ENCODE assay signal across 16 cellular contexts in genomic region chr20:58340853-58341252, GRCh38. TPM values are rescaled to one million over a fixed set of nuclear protein-coding genes. Genes with fewer than 3 reads are reported as not detected.
DNase-seq lines count a peak whose midpoint lies in the region; ATAC-seq and TF ChIP-seq lines count a peak whose summit lies in the region.
"Had no signal": no experiment of that assay in that cellular context is flagged by ENCODE, and none has a peak within 500 bp of the region (broad histone marks: within the 10 kb centered on the region; RNA-seq: fewer than 3 reads in every experiment).

No MANE protein-coding gene starts in this region.

- peaks cover 0 to 3% of the 10 kb centered on the region in 2 donors for H3K4me1 ChIP-seq in uterus
- peaks cover 0 to 10% (median 0%) of the 10 kb centered on the region in 4 donors for H3K4me1 ChIP-seq in stomach

- no peaks in the 10 kb centered on the region for H3K27me3 ChIP-seq in MG63
- no peaks in the 10 kb centered on the region for H3K27me3 ChIP-seq in uterus
- H3K27me3 ChIP-seq in stomach: no peaks in the 10 kb centered on the region

- POLR2A ChIA-PET in activated CD8-positive, alpha-beta T cell treated with anti-CD3 and anti-CD28 coated beads for 36 hours (lab: Charles Lee): interaction anchor here (0.6 to 1.5 kb wide), 3 partner anchors 9 to 35 kb away, joined by 3 read pairs; no protein-coding TSS in a partner anchor
- POLR2A ChIA-PET in activated CD8-positive, alpha-beta T cell treated with anti-CD3 and anti-CD28 coated beads, Interleukin-2, amount 10 ng/mL, durations not matched to agents 7 days and 5 days (lab: Charles Lee): no interaction called here

- TF ChIP-seq POLR2A in uterus (IDR thresholded peaks at IDR 0.05) (no peak), stomach (IDR thresholded peaks at IDR 0.05) (no peak)

- WGBS in stomach, 5 donors: 82 to 93% (median 82%) methylated on average over 2 of the region's 2 CpGs

- H3K27ac ChIP-seq in uterus: no peak overlapping the region
- no peak overlapping the region for H3K27ac ChIP-seq in stomach

- peaks cover 25% of the 10 kb centered on the region for H3K36me3 Mint-ChIP-seq in activated CD8-positive, alpha-beta T cell treated with anti-CD3 and anti-CD28 coated beads for 36 hours (ENCODE audit: low read depth)
- H3K36me3 Mint-ChIP-seq in activated CD8-positive, alpha-beta T cell treated with anti-CD3 and anti-CD28 coated beads, Interleukin-2, amount 10 ng/mL, durations not matched to agents 7 days and 5 days (ENCODE audit: low read depth): peaks cover 38% of the 10 kb centered on the region
- peaks cover 66% of the 10 kb centered on the region for H3K36me3 Mint-ChIP-seq in dendritic cell treated with granulocyte-macrophage colony-stimulating factor and Interleukin-4, amounts not matched to agents 40 ng/mL and 50 ng/mL, for 4 days (ENCODE audit: low read depth)
- H3K36me3 Mint-ChIP-seq in neural crest cell (ENCODE audit: low read depth): peaks cover 27% of the 10 kb centered on the region

- H3K4me3 Mint-ChIP-seq in activated CD8-positive, alpha-beta T cell treated with anti-CD3 and anti-CD28 coated beads for 36 hours: no peak overlapping the region
- H3K4me3 Mint-ChIP-seq in activated CD8-positive, alpha-beta T cell treated with anti-CD3 and anti-CD28 coated beads, Interleukin-2, amount 10 ng/mL, durations not matched to agents 7 days and 5 days: no peak overlapping the region
- H3K4me3 Mint-ChIP-seq in dendritic cell treated with granulocyte-macrophage colony-stimulating factor and Interleukin-4, amounts not matched to agents 40 ng/mL and 50 ng/mL, for 4 days: no peak overlapping the region
- H3K4me3 Mint-ChIP-seq in neural crest cell: no peak overlapping the region

- no peak for ATAC-seq in activated CD8-positive, alpha-beta T cell treated with anti-CD3 and anti-CD28 coated beads for 36 hours
- ATAC-seq in activated CD8-positive, alpha-beta T cell treated with anti-CD3 and anti-CD28 coated beads, Interleukin-2, amount 10 ng/mL, durations not matched to agents 7 days and 5 days: no peak
- ATAC-seq: Panc1 had no signal

- H3K4me3 ChIP-seq in MG63 (no peak overlapping the region), uterus (no peak overlapping the region), stomach (no peak overlapping the region)
- H3K4me3 ChIP-seq: lung had no signal

- intact Hi-C loops in activated CD8-positive, alpha-beta T cell treated with anti-CD3 and anti-CD28 coated beads for 36 hours (cut with micrococcal nuclease): no loop called here
- intact Hi-C loops in dendritic cell treated with granulocyte-macrophage colony-stimulating factor and Interleukin-4, amounts not matched to agents 40 ng/mL and 50 ng/mL, for 4 days (cut with micrococcal nuclease): no loop called here
- intact Hi-C loops in uterus (cut with DNase I; ENCODE audit: low total_unique reads): no loop called here
- intact Hi-C loops in stomach (cut with DNase I; ENCODE audit: low total_unique reads): no loop called here

- CTCF ChIA-PET in activated CD8-positive, alpha-beta T cell treated with anti-CD3 and anti-CD28 coated beads for 36 hours (lab: Charles Lee): interaction anchor here (0.8 to 1.4 kb wide), 2 partner anchors 9 to 161 kb away, joined by 3 read pairs; no protein-coding TSS in a partner anchor
- CTCF ChIA-PET in activated CD8-positive, alpha-beta T cell treated with anti-CD3 and anti-CD28 coated beads, Interleukin-2, amount 10 ng/mL, durations not matched to agents 7 days and 5 days (lab: Charles Lee): no interaction called here

- H3K9me3 ChIP-seq in MG63 (0 out of 2 replicates have a peak, but pooled peaks cover 2% of the 10 kb centered on the region), uterus (no peaks in the 10 kb centered on the region), stomach (no peaks in the 10 kb centered on the region)

- TF ChIP-seq EP300 in stomach (IDR thresholded peaks at IDR 0.05): no peak

- H3K36me3 ChIP-seq in MG63: peaks cover 28% of the 10 kb centered on the region
- no peaks in the 10 kb centered on the region for H3K36me3 ChIP-seq in uterus
- peaks cover 10 to 28% (median 24%) of the 10 kb centered on the region in 4 donors for H3K36me3 ChIP-seq in stomach

- peaks cover 22% of the 10 kb centered on the region for H3K4me1 Mint-ChIP-seq in activated CD8-positive, alpha-beta T cell treated with anti-CD3 and anti-CD28 coated beads for 36 hours (ENCODE audit: low read depth)
- peaks cover 13% of the 10 kb centered on the region for H3K4me1 Mint-ChIP-seq in activated CD8-positive, alpha-beta T cell treated with anti-CD3 and anti-CD28 coated beads, Interleukin-2, amount 10 ng/mL, durations not matched to agents 7 days and 5 days (ENCODE audit: low read depth)
- peaks cover 32% of the 10 kb centered on the region for H3K4me1 Mint-ChIP-seq in dendritic cell treated with granulocyte-macrophage colony-stimulating factor and Interleukin-4, amounts not matched to agents 40 ng/mL and 50 ng/mL, for 4 days (ENCODE audit: low read depth)
- peaks cover 11% of the 10 kb centered on the region for H3K4me1 Mint-ChIP-seq in neural crest cell

- H3K9me3 Mint-ChIP-seq in activated CD8-positive, alpha-beta T cell treated with anti-CD3 and anti-CD28 coated beads for 36 hours: no peaks in the 10 kb centered on the region
- H3K9me3 Mint-ChIP-seq in activated CD8-positive, alpha-beta T cell treated with anti-CD3 and anti-CD28 coated beads, Interleukin-2, amount 10 ng/mL, durations not matched to agents 7 days and 5 days (ENCODE audit: insufficient read depth): no peaks in the 10 kb centered on the region
- H3K9me3 Mint-ChIP-seq in dendritic cell treated with granulocyte-macrophage colony-stimulating factor and Interleukin-4, amounts not matched to agents 40 ng/mL and 50 ng/mL, for 4 days: peaks cover 6% of the 10 kb centered on the region
- H3K9me3 Mint-ChIP-seq in neural crest cell: peaks cover 11% of the 10 kb centered on the region

- H3K27ac Mint-ChIP-seq in activated CD8-positive, alpha-beta T cell treated with anti-CD3 and anti-CD28 coated beads for 36 hours: peak overlapping the region; percentile 51
- no peak overlapping the region for H3K27ac Mint-ChIP-seq in activated CD8-positive, alpha-beta T cell treated with anti-CD3 and anti-CD28 coated beads, Interleukin-2, amount 10 ng/mL, durations not matched to agents 7 days and 5 days
- H3K27ac Mint-ChIP-seq in dendritic cell treated with granulocyte-macrophage colony-stimulating factor and Interleukin-4, amounts not matched to agents 40 ng/mL and 50 ng/mL, for 4 days: peak overlapping the region; percentile 8
- peak overlapping the region; percentile 10 for H3K27ac Mint-ChIP-seq in neural crest cell (ENCODE audit: unreplicated experiment)

- no peak for TF ChIP-seq CTCF in activated CD8-positive, alpha-beta T cell treated with anti-CD3 and anti-CD28 coated beads for 36 hours (IDR thresholded peaks at IDR 0.05)
- TF ChIP-seq CTCF in neural crest cell (conservative IDR thresholded peaks at IDR 0.05) (no peak), uterus (IDR thresholded peaks at IDR 0.05) (no peak), stomach (IDR thresholded peaks at IDR 0.05) (no peak)

- no peak for DNase-seq in activated CD8-positive, alpha-beta T cell treated with anti-CD3 and anti-CD28 coated beads for 36 hours
- no peak for DNase-seq in activated CD8-positive, alpha-beta T cell treated with anti-CD3 and anti-CD28 coated beads, Interleukin-2, amount 10 ng/mL, durations not matched to agents 7 days and 5 days
- DNase-seq in MG63 (peak; percentile 22), neural crest cell (ENCODE audit: low read depth, low spot score) (no peak), anterior cingulate cortex (lab: John Stamatoyannopoulos, UW) (no peak), uterus (no peak), stomach (no peak)
- DNase-seq: activated CD8-positive, alpha-beta memory T cell treated with anti-CD3 and anti-CD28 coated beads for 24 hours; DMS 273 treated with DMSO at 0.1 percent for 48 hours; KG1; NCI-H187; NCI-H526 treated with DMSO at 0.1 percent for 48 hours; small intestine had no signal

- H3K27me3 Mint-ChIP-seq in activated CD8-positive, alpha-beta T cell treated with anti-CD3 and anti-CD28 coated beads for 36 hours: no peaks in the 10 kb centered on the region
- no peaks in the 10 kb centered on the region for H3K27me3 Mint-ChIP-seq in activated CD8-positive, alpha-beta T cell treated with anti-CD3 and anti-CD28 coated beads, Interleukin-2, amount 10 ng/mL, durations not matched to agents 7 days and 5 days (ENCODE audit: low read depth)
- no peaks in the 10 kb centered on the region for H3K27me3 Mint-ChIP-seq in dendritic cell treated with granulocyte-macrophage colony-stimulating factor and Interleukin-4, amounts not matched to agents 40 ng/mL and 50 ng/mL, for 4 days
- no peaks in the 10 kb centered on the region for H3K27me3 Mint-ChIP-seq in neural crest cell (ENCODE audit: low read depth)

RNA-seq across cellular contexts. Expression of gene RAB22A, which starts 31.3 kb away (rescaled TPM):
- total RNA-seq in activated CD8-positive, alpha-beta T cell treated with anti-CD3 and anti-CD28 coated beads for 36 hours: 1 to 10 TPM; 8.3 to 9.0 TPM
- total RNA-seq in activated CD8-positive, alpha-beta T cell treated with anti-CD3 and anti-CD28 coated beads, Interleukin-2, amount 10 ng/mL, durations not matched to agents 7 days and 5 days: 10 to 100 TPM; 16.0 to 17.3 TPM
- 14.2 and 19.1 TPM in 2 replicates for total RNA-seq in MG63 (2014; rRNA removed; shearing (Covaris generic); ENCODE audit: low replicate concordance)
- total RNA-seq in neural crest cell: 15.5 and 16.1 TPM in 2 replicates
- total RNA-seq in uterus: 10 to 100 TPM in 3 of 4 donors, 1 to 10 TPM in 1; 9.5 to 29.7 (median 23.3) TPM
- total RNA-seq in stomach: 10 to 100 TPM in 3 of 5 donors, 1 to 10 TPM in 2; 2.9 to 19.3 (median 13.5) TPM
- polyA plus RNA-seq in stomach: 1 to 10 TPM; 5.7 to 8.6 (median 7.1) TPM

RNA-seq across cellular contexts. Expression of gene VAPB, which starts 48.2 kb away (rescaled TPM):
- 10 to 100 TPM; 46.3 to 46.8 TPM for total RNA-seq in activated CD8-positive, alpha-beta T cell treated with anti-CD3 and anti-CD28 coated beads for 36 hours
- 10 to 100 TPM; 34.5 to 36.8 TPM for total RNA-seq in activated CD8-positive, alpha-beta T cell treated with anti-CD3 and anti-CD28 coated beads, Interleukin-2, amount 10 ng/mL, durations not matched to agents 7 days and 5 days
- 31.1 and 34.5 TPM in 2 replicates for total RNA-seq in MG63 (2014; rRNA removed; shearing (Covaris generic); ENCODE audit: low replicate concordance)
- 56.6 and 57.7 TPM in 2 replicates for total RNA-seq in neural crest cell
- 10 to 100 TPM; 24.1 to 81.0 (median 48.4) TPM for total RNA-seq in uterus
- 10 to 100 TPM in 3 of 5 donors, 1 to 10 TPM in 2; 7.6 to 40.6 (median 17.2) TPM for total RNA-seq in stomach
- polyA plus RNA-seq in stomach: 10 to 100 TPM; 18.0 to 21.4 (median 18.4) TPM
